ENCODE assay signal across 1 cellular context in genomic region chr15:60479361-60479684, GRCh38.
TF ChIP-seq lines count a peak whose summit lies in the region.

No MANE protein-coding gene starts in this region.

TF ChIP-seq in HepG2, 621 proteins besides CTCF, POLR2A, EP300 and RAD21 (continued from another document):
- TF ChIP-seq FOXO4 (CRISPR knock-in tag; conservative IDR thresholded peaks at IDR 0.05) = 0 out of 2 replicates have a peak, but pooled peaks have one; percentile 6
- TF ChIP-seq ZSCAN21 (CRISPR knock-in tag; IDR thresholded peaks at IDR 0.05; ENCODE audit: borderline replicate concordance) = 0 out of 2 replicates have a peak, but pooled peaks have one; percentile 2
- TF ChIP-seq BRCA1 (CRISPR knock-in tag; IDR thresholded peaks at IDR 0.05) = 0 out of 2 replicates have a peak, but pooled peaks have one; percentile 14
- 0 out of 2 replicates have a peak, but pooled peaks have one; percentile 5 for TF ChIP-seq ZNF138 (CRISPR knock-in tag; IDR thresholded peaks at IDR 0.05; ENCODE audit: low read depth)
- TF ChIP-seq, protein P1, sequence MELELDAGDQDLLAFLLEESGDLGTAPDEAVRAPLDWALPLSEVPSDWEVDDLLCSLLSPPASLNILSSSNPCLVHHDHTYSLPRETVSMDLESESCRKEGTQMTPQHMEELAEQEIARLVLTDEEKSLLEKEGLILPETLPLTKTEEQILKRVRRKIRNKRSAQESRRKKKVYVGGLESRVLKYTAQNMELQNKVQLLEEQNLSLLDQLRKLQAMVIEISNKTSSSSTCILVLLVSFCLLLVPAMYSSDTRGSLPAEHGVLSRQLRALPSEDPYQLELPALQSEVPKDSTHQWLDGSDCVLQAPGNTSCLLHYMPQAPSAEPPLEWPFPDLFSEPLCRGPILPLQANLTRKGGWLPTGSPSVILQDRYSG (CRISPR knock-in tag; IDR thresholded peaks at IDR 0.05) = no peak
- peak; percentile 91 for TF ChIP-seq ZKSCAN1 (IDR thresholded peaks at IDR 0.05; ENCODE audit: low read length)
- TF ChIP-seq MED8 (CRISPR knock-in tag; IDR thresholded peaks at IDR 0.05; ENCODE audit: insufficient replicate concordance) = peak; percentile 7
- no peak for TF ChIP-seq CSRNP2 (CRISPR knock-in tag; conservative IDR thresholded peaks at IDR 0.05; ENCODE audit: low read depth)
